Comparison of ENCODE assay signal across 25 cellular contexts in genomic region chr7:29199776-29200175, GRCh38. TPM values are rescaled to one million over a fixed set of nuclear protein-coding genes. Genes with fewer than 3 reads are reported as not detected.
DNase-seq lines count a peak whose midpoint lies in the region; ATAC-seq, FAIRE-seq and TF ChIP-seq lines count a peak whose summit lies in the region.
"Had no signal": no experiment of that assay in that cellular context is flagged by ENCODE, and none has a peak within 500 bp of the region (broad histone marks: within the 10 kb centered on the region; RNA-seq: fewer than 3 reads in every experiment).

No MANE protein-coding gene starts in this region.

- H3K4me3 ChIP-seq in HepG2 (replicated peaks in 1 of 3; ENCODE audit: insufficient read depth in 1 of 3, low read depth in 2 of 3, low read length in 3 of 3) (no peak overlapping the region), right lobe of liver (no peak overlapping the region), WERI-Rb-1 (ENCODE audit: low read depth, low read length) (no peak overlapping the region)
- H3K4me3 ChIP-seq: GM23338 had no signal

- no peaks in the 10 kb centered on the region; the same call in 1 of the 2 replicates for H4K20me1 ChIP-seq in HepG2 (ENCODE audit: insufficient read depth, low read length)

- TF ChIP-seq RAD21 in HepG2 (CRISPR knock-in tag; IDR thresholded peaks at IDR 0.05), result no peak

- TF ChIP-seq POLR2A in HepG2 (IDR thresholded peaks at IDR 0.05; ENCODE audit: insufficient read depth in 1 of 2, low read depth in 2 of 2, low read length in 2 of 2) (no peak), right lobe of liver (IDR thresholded peaks at IDR 0.05) (no peak)

- H3K36me3 ChIP-seq in HepG2 (replicated peaks in 1 of 2; ENCODE audit: control insufficient read depth in 1 of 2, insufficient read depth in 2 of 2, low read length in 2 of 2) (no peaks in the 10 kb centered on the region), right lobe of liver (no peaks in the 10 kb centered on the region), WERI-Rb-1 (no peaks in the 10 kb centered on the region)
- H3K36me3 ChIP-seq: BE2C had no signal

- H3K27me3 Mint-ChIP-seq in glutamatergic neuron (ENCODE audit: unreplicated experiment), result peaks cover 10% of the 10 kb centered on the region

- no peaks in the 10 kb centered on the region for H3K36me3 Mint-ChIP-seq in glutamatergic neuron (ENCODE audit: unreplicated experiment)
- H3K36me3 Mint-ChIP-seq: CD4-positive, CD25-positive, alpha-beta regulatory T cell; IgD-negative memory B cell had no signal

- peaks cover 98% of the 10 kb centered on the region for H3K79me2 ChIP-seq in HepG2 (ENCODE audit: insufficient read depth, low read length)

- no peak overlapping the region for H3K9ac ChIP-seq in HepG2 (ENCODE audit: insufficient read depth, low read depth, low read length)

- H3K27me3 ChIP-seq in HepG2 (ENCODE audit: control insufficient read depth in 1 of 2, insufficient read depth in 2 of 2, low read length in 2 of 2) (no peaks in the 10 kb centered on the region; a peak in 1 of 5 replicates), right lobe of liver (no peaks in the 10 kb centered on the region), WERI-Rb-1 (ENCODE audit: insufficient read depth, low read depth, severe bottlenecking) (peaks cover 21% of the 10 kb centered on the region)

- H3K9me3 ChIP-seq in HepG2 (ENCODE audit: low read length), result no peaks in the 10 kb centered on the region
- H3K9me3 ChIP-seq in right lobe of liver, result no peaks in the 10 kb centered on the region
- H3K9me3 ChIP-seq in WERI-Rb-1 (ENCODE audit: severe bottlenecking), result no peaks in the 10 kb centered on the region
- H3K9me3 ChIP-seq: BE2C had no signal

- H3K27ac ChIP-seq in HepG2 (ENCODE audit: extremely low read length, insufficient read depth, low read length) (no peak overlapping the region), right lobe of liver (no peak overlapping the region), WERI-Rb-1 (no peak overlapping the region)
- H3K27ac ChIP-seq: HL-60 had no signal

- CTCF ChIA-PET in HepG2 (lab: Yijun Ruan, JAX; ENCODE audit: low intra/inter-chr PET ratio, low total read pairs), result no interaction called here

- DNase-seq in HepG2 (ENCODE audit: low spot score), result no peak
- no peak for DNase-seq in right lobe of liver
- peak; percentile 22 for DNase-seq in WERI-Rb-1
- DNase-seq in glutamatergic neuron, result peak; percentile 52
- no peak for DNase-seq in RKO (ENCODE audit: low spot score)
- DNase-seq in stimulated activated CD4-positive, alpha-beta T cell treated with anti-CD3 and anti-CD28 coated beads, Interleukin-4, amount 100 ng/mL, for 4 hours, result no peak
- DNase-seq in UCSD-AML1 (lab: John Stamatoyannopoulos, UW; ENCODE audit: unreplicated experiment), result no peak
- DNase-seq: ACHN; BE2C; CD4-positive, CD25-positive, alpha-beta regulatory T cell; CD8-positive, alpha-beta memory T cell; COR-L47; DMS 273 treated with DMSO at 0.1 percent for 48 hours; DMS53; DND-41; EL; HCEC 1CT had no signal

- no peak for FAIRE-seq in HepG2 (lab: Jason Lieb, UNC)
- FAIRE-seq: A204.1, G401.6, GM12891, H54 had no signal

- intact Hi-C loops in HepG2 (cut with micrococcal nuclease; ENCODE audit: unreplicated experiment), result loop anchor here (10.0 kb wide), 1 partner anchor 365 kb away; the partner anchor contains the start of gene PRR15
- intact Hi-C loops in right lobe of liver (cut with DNase I), result loop anchor here in 1 of 2 donors (10.0 kb wide), 1 partner anchor 205 kb away; no protein-coding TSS in a partner anchor

- H3K4me2 ChIP-seq in HepG2 (ENCODE audit: low read depth, low read length), result peak overlapping the region; percentile 16; the same call in 1 of the 2 replicates
- H3K4me2 ChIP-seq: GM23338 had no signal

- H3K4me3 Mint-ChIP-seq in glutamatergic neuron (ENCODE audit: unreplicated experiment), result peak overlapping the region; percentile 83
- H3K4me3 Mint-ChIP-seq: CD4-positive, CD25-positive, alpha-beta regulatory T cell; CD8-positive, alpha-beta memory T cell; GM23338; IgD-negative memory B cell had no signal

- no peak for TF ChIP-seq EP300 in HepG2 (IDR thresholded peaks at IDR 0.05; ENCODE audit: low read depth in 2 of 2, low read length in 2 of 2)
- no peak for TF ChIP-seq EP300 in HepG2 (CRISPR knock-in tag; IDR thresholded peaks at IDR 0.05; ENCODE audit: borderline replicate concordance)

- no TSS peak for BruUV-seq in HepG2 (replicated peaks; lab: Mats Ljungman, UMichigan)

- H2AFZ ChIP-seq in HepG2 (ENCODE audit: low read length), result no peak overlapping the region
- H2AFZ ChIP-seq: GM23338 had no signal

- peak overlapping the region; percentile 94 for H3K27ac Mint-ChIP-seq in glutamatergic neuron (ENCODE audit: unreplicated experiment)
- H3K27ac Mint-ChIP-seq: CD4-positive, CD25-positive, alpha-beta regulatory T cell; GM23338; IgD-negative memory B cell had no signal

- TF ChIP-seq CTCF in HepG2 (CRISPR knock-in tag; IDR thresholded peaks at IDR 0.05), result no peak
- no peak for TF ChIP-seq CTCF in right lobe of liver (IDR thresholded peaks at IDR 0.05)
- TF ChIP-seq CTCF in WERI-Rb-1 (IDR thresholded peaks at IDR 0.05; ENCODE audit: low read depth, low read length), result no peak
- no peak for TF ChIP-seq CTCF in glutamatergic neuron (IDR thresholded peaks at IDR 0.05; ENCODE audit: partially characterized antibody, unreplicated experiment)

- POLR2A ChIA-PET in HepG2 (lab: Yijun Ruan, JAX), result interaction anchor here (1.6 kb wide), 1 partner anchor 54 kb away, joined by 4 read pairs; no protein-coding TSS in a partner anchor

- H3K4me1 ChIP-seq in HepG2 (ENCODE audit: insufficient read depth, low read length) (peaks cover 85% of the 10 kb centered on the region), right lobe of liver (peaks cover 0 to 56% (median 11%) of the 10 kb centered on the region in 4 donors)
- H3K4me1 ChIP-seq: BE2C had no signal

- in situ Hi-C loops in HepG2 (cut with HindIII; ENCODE audit: extremely low pct_ligation_motif_present, low pct_unique_long_range_greater_than_20kb), result no loop called here

- H3K4me1 Mint-ChIP-seq in glutamatergic neuron (ENCODE audit: low read depth, unreplicated experiment), result peaks cover 69% of the 10 kb centered on the region

- ATAC-seq in HepG2 (no peak), right lobe of liver (no peak)
- ATAC-seq: GM23338 had no signal

- WGBS in HepG2 (ENCODE audit: low lambda C conversion rate), result 67% methylated on average over 3 of the region's 3 CpGs
- 71% methylated on average over 3 of the region's 3 CpGs for WGBS in right lobe of liver (ENCODE audit: insufficient coverage, low coverage, low lambda C conversion rate, missing lambda C conversion rate)

- H3K9me3 Mint-ChIP-seq in glutamatergic neuron (ENCODE audit: unreplicated experiment), result peaks cover 8% of the 10 kb centered on the region
- H3K9me3 Mint-ChIP-seq: GM23338, IgD-negative memory B cell had no signal

RNA-seq across cellular contexts. Expression of gene CHN2, which starts 5.2 kb away (rescaled TPM):
- total RNA-seq in HepG2 (2016; rRNA removed; fragmentation: Illumina TruSeq; extraction: Trizol), result 23.5 and 28.6 TPM in 2 replicates
- 15.0 and 15.4 TPM in 2 replicates for total RNA-seq in HepG2 (2016; cell fraction: cytosol; rRNA removed; fragmentation: Illumina TruSeq; extraction: Trizol; ENCODE audit: low read depth)
- 22.0 and 23.2 TPM in 2 replicates for total RNA-seq in HepG2 (2016; cell fraction: insoluble cytoplasmic fraction; rRNA removed; fragmentation: Illumina TruSeq; extraction: Trizol)
- 19.9 and 22.8 TPM in 2 replicates for total RNA-seq in HepG2 (2016; cell fraction: membrane; rRNA removed; fragmentation: Illumina TruSeq; extraction: Trizol)
- 29.6 and 33.8 TPM in 2 replicates for total RNA-seq in HepG2 (2016; cell fraction: nucleus; rRNA removed; fragmentation: Illumina TruSeq; extraction: Trizol)
- polyA plus RNA-seq in HepG2 (2011; rRNA removed), result 21.7 and 30.5 TPM in 2 replicates
- 15.7 and 19.8 TPM in 2 replicates for polyA plus RNA-seq in HepG2 (2011; cell fraction: cytosol; rRNA removed)
- polyA plus RNA-seq in HepG2 (2011; cell fraction: nucleus; rRNA removed), result 16.7 and 17.0 TPM in 2 replicates
- 22.4 and 41.2 TPM in 2 replicates for polyA plus RNA-seq in HepG2 (2012)
- 10.8 and 11.3 TPM in 2 replicates for polyA plus RNA-seq in HepG2 (2016; cell fraction: cytosol; fragmentation: Illumina TruSeq; extraction: Trizol; ENCODE audit: low read depth)
- 23.9 and 24.0 TPM in 2 replicates for polyA plus RNA-seq in HepG2 (2016; cell fraction: insoluble cytoplasmic fraction; fragmentation: Illumina TruSeq; extraction: Trizol; ENCODE audit: low read depth)
- polyA plus RNA-seq in HepG2 (2016; cell fraction: membrane; fragmentation: Illumina TruSeq; extraction: Trizol; ENCODE audit: low read depth), result 15.8 and 19.6 TPM in 2 replicates
- polyA plus RNA-seq in HepG2 (2016; cell fraction: nucleus; fragmentation: Illumina TruSeq; extraction: Trizol; ENCODE audit: insufficient read depth, low read depth), result 21.1 and 21.8 TPM in 2 replicates
- polyA minus RNA-seq in HepG2 (2011; rRNA and poly(A)+ RNA removed; ENCODE audit: low replicate concordance), result 9.7 and 45.6 TPM in 2 replicates
- 20.1 and 25.7 TPM in 2 replicates for polyA minus RNA-seq in HepG2 (2011; cell fraction: cytosol; rRNA and poly(A)+ RNA removed)
- 96.8 and 105 TPM in 2 replicates for polyA minus RNA-seq in HepG2 (2011; cell fraction: nucleus; rRNA and poly(A)+ RNA removed)
- total RNA-seq in right lobe of liver, result 10 to 100 TPM; 20.1 to 57.7 (median 31.5) TPM
- total RNA-seq in glutamatergic neuron (ENCODE audit: unreplicated experiment), result 63.2 TPM
- total RNA-seq: HT1080 had no signal

RNA-seq across cellular contexts. Expression of gene CPVL, which starts 53.4 kb away (rescaled TPM):
- total RNA-seq in HepG2 (2016; rRNA removed; fragmentation: Illumina TruSeq; extraction: Trizol) (30.7 and 59.2 TPM in 2 replicates), right lobe of liver (10 to 100 TPM in 2 of 6 experiments, 1 to 10 TPM in 4; 6.2 to 23.4 (median 8.8) TPM), glutamatergic neuron (ENCODE audit: unreplicated experiment) (20.3 TPM)
- total RNA-seq in HepG2 (2016; cell fraction: cytosol; rRNA removed; fragmentation: Illumina TruSeq; extraction: Trizol; ENCODE audit: low read depth), result 4.3 and 6.2 TPM in 2 replicates
- total RNA-seq in HepG2 (2016; cell fraction: insoluble cytoplasmic fraction; rRNA removed; fragmentation: Illumina TruSeq; extraction: Trizol), result 31.2 and 60.0 TPM in 2 replicates
- total RNA-seq in HepG2 (2016; cell fraction: membrane; rRNA removed; fragmentation: Illumina TruSeq; extraction: Trizol), result 7.0 and 7.3 TPM in 2 replicates
- 49.3 and 53.0 TPM in 2 replicates for total RNA-seq in HepG2 (2016; cell fraction: nucleus; rRNA removed; fragmentation: Illumina TruSeq; extraction: Trizol)
- polyA plus RNA-seq in HepG2 (2011; rRNA removed), result 265 and 294 TPM in 2 replicates
- polyA plus RNA-seq in HepG2 (2011; cell fraction: cytosol; rRNA removed), result 146 and 189 TPM in 2 replicates
- 43.3 and 47.4 TPM in 2 replicates for polyA plus RNA-seq in HepG2 (2011; cell fraction: nucleus; rRNA removed)
- 82.4 and 104 TPM in 2 replicates for polyA plus RNA-seq in HepG2 (2012)
- 4.6 and 4.9 TPM in 2 replicates for polyA plus RNA-seq in HepG2 (2016; cell fraction: cytosol; fragmentation: Illumina TruSeq; extraction: Trizol; ENCODE audit: low read depth)
- 25.0 and 26.5 TPM in 2 replicates for polyA plus RNA-seq in HepG2 (2016; cell fraction: insoluble cytoplasmic fraction; fragmentation: Illumina TruSeq; extraction: Trizol; ENCODE audit: low read depth)
- polyA plus RNA-seq in HepG2 (2016; cell fraction: membrane; fragmentation: Illumina TruSeq; extraction: Trizol; ENCODE audit: low read depth), result 4.6 and 5.3 TPM in 2 replicates
- 57.7 and 58.9 TPM in 2 replicates for polyA plus RNA-seq in HepG2 (2016; cell fraction: nucleus; fragmentation: Illumina TruSeq; extraction: Trizol; ENCODE audit: insufficient read depth, low read depth)
- 27.4 and 324 TPM in 2 replicates for polyA minus RNA-seq in HepG2 (2011; rRNA and poly(A)+ RNA removed; ENCODE audit: low replicate concordance)
- polyA minus RNA-seq in HepG2 (2011; cell fraction: cytosol; rRNA and poly(A)+ RNA removed), result 112 and 141 TPM in 2 replicates
- polyA minus RNA-seq in HepG2 (2011; cell fraction: nucleus; rRNA and poly(A)+ RNA removed), result 56.5 and 70.9 TPM in 2 replicates
- polyA plus RNA-seq: CD8-positive, alpha-beta memory T cell had no signal

Comparison
In these comparisons a context has a peak if more than half of its experiments do, and no peak if none do; other contexts are left out.
1. DNase-seq: peak in WERI-Rb-1 (single experiment) and glutamatergic neuron (single experiment); none in HepG2 (single experiment), right lobe of liver (0 of 3), RKO (single experiment), stimulated activated CD4-positive, alpha-beta T cell treated with anti-CD3 and anti-CD28 coated beads, Interleukin-4, amount 100 ng/mL, for 4 hours (0 of 2) and UCSD-AML1 (single experiment).